8 cellular contexts compared by ENCODE assay signal in the genomic region with DNA sequence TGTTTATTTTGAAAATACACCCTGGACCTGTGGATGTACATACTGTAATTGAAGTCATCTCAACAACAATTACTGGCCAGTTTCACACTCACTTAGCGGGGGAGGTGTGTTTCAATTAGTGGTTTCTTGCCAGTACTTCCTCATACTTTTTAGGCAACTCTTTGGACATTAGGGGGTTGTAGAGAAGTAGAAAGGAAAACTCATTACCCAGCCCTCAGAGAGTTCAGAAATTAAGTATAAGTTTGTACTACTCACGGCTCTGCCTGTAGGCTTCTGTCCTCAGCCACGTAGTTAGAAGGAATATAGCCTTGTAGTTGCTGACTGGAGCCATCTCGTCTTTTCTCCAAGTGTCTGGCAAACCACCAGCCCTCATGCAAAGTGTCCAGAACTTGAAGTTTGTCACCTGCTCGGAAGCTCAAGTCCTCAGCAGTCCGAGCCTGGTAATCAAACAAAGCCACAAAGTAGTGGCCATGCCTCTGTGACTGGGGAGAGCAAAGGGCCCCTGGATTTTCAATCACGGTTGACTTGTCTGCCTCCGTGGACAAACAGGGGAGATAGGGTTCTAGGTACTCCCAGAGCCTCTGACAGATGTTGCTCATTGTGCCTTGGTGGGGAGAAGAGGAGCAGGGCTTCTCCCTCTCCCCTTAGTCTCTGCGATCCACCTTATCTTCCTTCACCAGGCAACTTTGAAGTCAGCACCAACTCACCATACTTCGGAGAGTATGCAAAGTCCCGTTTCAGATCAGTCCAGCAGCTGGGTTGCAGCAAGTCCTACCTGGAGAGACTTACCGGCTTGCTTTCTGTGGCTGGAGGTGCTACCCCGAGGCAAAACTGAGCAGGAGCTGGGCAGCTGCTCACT. TPM values are rescaled to one million over a fixed set of nuclear protein-coding genes. Genes with fewer than 3 reads are reported as not detected.
DNase-seq lines count a peak whose midpoint lies in the region; ATAC-seq and TF ChIP-seq lines count a peak whose summit lies in the region.

No MANE protein-coding gene starts in this region.

- peak; percentile 79 for ATAC-seq in GM21528 (IDR thresholded peaks at IDR 0.05; ENCODE audit: low FRiP score, unreplicated experiment)
- peak; percentile 49 to 66 for ATAC-seq in gastrocnemius medialis

- H3K9me3 ChIP-seq in Caco-2: no peaks in the 10 kb centered on the region
- H3K9me3 ChIP-seq in gastrocnemius medialis: no peaks in the 10 kb centered on the region

- no peaks in the 10 kb centered on the region for H3K27me3 ChIP-seq in Caco-2 (replicated peaks; ENCODE audit: control insufficient read depth, insufficient read depth, low read length)
- no peaks in the 10 kb centered on the region for H3K27me3 ChIP-seq in gastrocnemius medialis

- H3K4me1 Mint-ChIP-seq in Caco-2 (ENCODE audit: low read depth, unreplicated experiment): peaks cover 14% of the 10 kb centered on the region

- peaks cover 6% of the 10 kb centered on the region; the same call in 1 of the 2 replicates for H3K4me1 ChIP-seq in Caco-2
- H3K4me1 ChIP-seq in gastrocnemius medialis: peaks cover 16 to 29% of the 10 kb centered on the region in 2 donors

- peak overlapping the region; percentile 81 for H3K4me3 Mint-ChIP-seq in Caco-2 (ENCODE audit: unreplicated experiment)

- CTCF ChIA-PET in Caco-2 (lab: Charles Lee): interaction anchor here (0.6 to 1.7 kb wide), 11 partner anchors 13 to 209 kb away, joined by 3 to 28 read pairs (median 4); a partner anchor contains a TSS

- TF ChIP-seq POLR2A in erythroblast (IDR thresholded peaks at IDR 0.05; ENCODE audit: low read length) (no peak), gastrocnemius medialis (IDR thresholded peaks at IDR 0.05) (peak in 1 of 2 donors; percentile 3)

- in situ Hi-C loops in gastrocnemius medialis (cut with MboI; ENCODE audit: low sequenced_read_pairs in 4 of 4): no loop called here

- H3K27me3 Mint-ChIP-seq in Caco-2 (ENCODE audit: insufficient read depth, unreplicated experiment): no peaks in the 10 kb centered on the region

- H3K4me3 ChIP-seq in Caco-2 (ENCODE audit: low read depth, low read length) (peak overlapping the region; percentile 63), gastrocnemius medialis (peak overlapping the region; percentile 39 to 59 (median 54))

- DNase-seq in Caco-2 (peak; percentile 50 to 52), M059J (ENCODE audit: low read depth) (peak; percentile 47), erythroblast (lab: John Stamatoyannopoulos, UW) (peak; percentile 6 to 54), gastrocnemius medialis (peak in 1 of 2 donors; percentile 18), NCI-H1417 treated with DMSO at 0.1 percent for 48 hours (lab: John Stamatoyannopoulos, UW) (no peak)
- no peak for DNase-seq in activated CD4-positive, alpha-beta T cell treated with anti-CD3 and anti-CD28 coated beads, Interleukin-2, amount 50 U/mL, for 4 hours
- no peak for DNase-seq in effector CD4-positive, alpha-beta T cell

- H3K27ac Mint-ChIP-seq in Caco-2 (ENCODE audit: unreplicated experiment): peak overlapping the region; percentile 95

- no peaks in the 10 kb centered on the region for H3K9me3 Mint-ChIP-seq in Caco-2 (ENCODE audit: unreplicated experiment)

- TF ChIP-seq CTCF in Caco-2 (IDR thresholded peaks at IDR 0.05; ENCODE audit: insufficient read depth in 1 of 2, low read depth in 1 of 2, low read length in 1 of 2, severe bottlenecking in 1 of 2, unreplicated experiment in 1 of 2): no peak
- TF ChIP-seq CTCF in gastrocnemius medialis (IDR thresholded peaks at IDR 0.05 in 4 of 5, conservative IDR thresholded peaks at IDR 0.05 in 1 of 5): no peak

- H3K36me3 ChIP-seq in Caco-2 (ENCODE audit: control insufficient read depth, insufficient read depth, low read length): no peaks in the 10 kb centered on the region
- H3K36me3 ChIP-seq in gastrocnemius medialis: no peaks in the 10 kb centered on the region

- H3K36me3 Mint-ChIP-seq in Caco-2 (ENCODE audit: insufficient read depth, unreplicated experiment): peaks cover 12% of the 10 kb centered on the region

- BruUV-seq in Caco-2 (replicated peaks; lab: Mats Ljungman, UMichigan): TSS peak; percentile 60

- intact Hi-C loops in Caco-2 (cut with micrococcal nuclease; ENCODE audit: unreplicated experiment) (loop anchor here (1.0 kb wide), 2 partner anchors 40 to 49 kb away; a partner anchor contains a TSS), gastrocnemius medialis (cut with DNase I; ENCODE audit: low total_unique reads) (loop anchor here (5.0 kb wide), 1 partner anchor 42 kb away; a partner anchor contains a TSS)

- peak overlapping the region; percentile 76 to 85 (median 80) for H3K27ac ChIP-seq in gastrocnemius medialis

- POLR2A ChIA-PET in Caco-2 (lab: Charles Lee): interaction anchor here (0.6 to 2.4 kb wide), 3 partner anchors 14 to 41 kb away, joined by 4 to 19 read pairs (median 4); a partner anchor contains a TSS

RNA-seq across cellular contexts. Expression of a gene that starts 0.7 kb away (rescaled TPM):
- total RNA-seq in Caco-2 (2022) (7.3 and 8.4 TPM in 2 replicates), gastrocnemius medialis (1 to 10 TPM; 1.3 to 4.8 (median 1.7) TPM)
- total RNA-seq in M059J (2014; rRNA removed; shearing (Covaris generic)): 1.3 and 2.2 TPM in 2 replicates

RNA-seq across cellular contexts. Expression of a gene that starts 40.7 kb away (rescaled TPM):
- total RNA-seq in Caco-2 (2022) (54.3 and 55.0 TPM in 2 replicates), gastrocnemius medialis (10 to 100 TPM in 3 of 4 donors, 1 to 10 TPM in 1; 7.0 to 15.4 (median 12.0) TPM)
- 7.4 and 11.7 TPM in 2 replicates for total RNA-seq in M059J (2014; rRNA removed; shearing (Covaris generic))

Comparison
In these comparisons a context has a peak if more than half of its experiments do, and no peak if none do; other contexts are left out.
1. DNase-seq: peak in Caco-2 (2 of 2), M059J (single experiment) and erythroblast (2 of 2); none in activated CD4-positive, alpha-beta T cell treated with anti-CD3 and anti-CD28 coated beads, Interleukin-2, amount 50 U/mL, for 4 hours (0 of 2), effector CD4-positive, alpha-beta T cell (single experiment) and NCI-H1417 treated with DMSO at 0.1 percent for 48 hours (single experiment).